10 cellular contexts compared by ENCODE assay signal in the genomic region with DNA sequence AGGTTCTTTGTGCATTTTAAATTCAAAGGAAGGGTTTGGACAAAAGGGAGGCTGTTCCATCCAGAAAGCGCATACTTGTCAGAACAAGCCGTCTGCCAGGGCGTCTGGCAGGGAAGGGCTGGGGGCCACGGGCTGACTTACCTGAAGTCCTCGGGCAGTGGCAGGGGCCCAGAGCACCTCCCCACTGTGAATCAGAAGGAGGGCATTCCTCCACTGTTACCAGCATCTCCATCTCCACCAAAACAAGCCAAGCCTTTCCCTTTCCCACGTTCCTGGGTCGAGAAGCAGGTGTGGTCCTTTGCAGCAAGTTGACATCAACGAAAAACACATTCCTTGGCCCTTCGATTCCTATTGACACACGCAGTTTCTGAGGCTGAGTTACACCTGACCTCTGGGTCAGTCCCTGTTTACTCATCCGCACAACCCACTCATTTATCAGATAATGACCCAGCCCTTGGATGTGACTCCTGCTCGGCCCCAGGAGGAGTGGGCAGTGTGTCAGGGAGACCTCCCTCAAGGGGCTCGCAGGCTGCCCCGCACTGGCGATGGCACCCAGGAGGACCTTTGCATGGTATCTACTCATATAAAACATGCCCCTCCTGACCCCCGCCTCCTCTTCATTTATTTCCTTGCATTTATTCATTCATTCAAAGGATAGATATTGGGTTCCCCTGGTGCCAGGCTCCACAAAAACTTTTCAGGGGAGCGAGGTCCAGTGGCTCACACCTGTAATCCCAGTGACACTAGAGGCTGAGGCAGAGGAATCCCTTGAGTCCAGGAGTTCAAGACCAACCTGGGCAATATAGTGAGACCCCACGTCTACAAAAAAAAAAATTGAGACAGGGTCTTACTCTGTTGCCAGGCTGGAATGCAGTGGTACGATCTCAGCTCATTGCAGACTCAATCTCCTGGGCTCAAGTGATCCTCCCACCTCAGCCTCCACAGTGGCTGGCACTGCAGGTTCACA.
DNase-seq lines count a peak whose midpoint lies in the region; FAIRE-seq and TF ChIP-seq lines count a peak whose summit lies in the region.
"Had no signal": no experiment of that assay in that cellular context is flagged by ENCODE, and none has a peak within 500 bp of the region (broad histone marks: within the 10 kb centered on the region; RNA-seq: fewer than 3 reads in every experiment).

No MANE protein-coding gene starts in this region.

- no peaks in the 10 kb centered on the region for H3K36me3 ChIP-seq in ACC112 (ENCODE audit: insufficient read depth, low read length)
- no peaks in the 10 kb centered on the region for H3K36me3 ChIP-seq in endothelial cell of umbilical vein (ENCODE audit: control insufficient read depth in 2 of 2, extremely low read depth in 1 of 2, insufficient read depth in 2 of 2, low read length in 2 of 2)
- no peaks in the 10 kb centered on the region for H3K36me3 ChIP-seq in neutrophil

- dilution Hi-C loops in endothelial cell of umbilical vein (cut with MboI; ENCODE audit: extremely low pct_ligation_motif_present, low sequenced_read_pairs): no loop called here

- H3K27me3 ChIP-seq in ACC112 (ENCODE audit: insufficient read depth, low read length) (no peaks in the 10 kb centered on the region), endothelial cell of umbilical vein (ENCODE audit: control insufficient read depth in 2 of 2, insufficient read depth in 2 of 2, low read length in 2 of 2) (no peaks in the 10 kb centered on the region), neutrophil (no peaks in the 10 kb centered on the region)

- H3K9me1 ChIP-seq in endothelial cell of umbilical vein (replicated peaks; ENCODE audit: control insufficient read depth, extremely low read depth, insufficient read depth, low read length): no peaks in the 10 kb centered on the region

- peaks cover 43% of the 10 kb centered on the region for H3K4me1 ChIP-seq in ACC112 (ENCODE audit: control insufficient read depth, insufficient read depth, low read length, unreplicated experiment)
- peaks cover 9% of the 10 kb centered on the region for H3K4me1 ChIP-seq in endothelial cell of umbilical vein (ENCODE audit: control insufficient read depth, extremely low read depth, insufficient read depth, low read length)
- H3K4me1 ChIP-seq in neutrophil (ENCODE audit: control insufficient read depth in 1 of 2, insufficient read depth in 1 of 2, low read depth in 1 of 2, low read length in 1 of 2): peaks cover 52 to 70% of the 10 kb centered on the region in 2 experiments

- CTCF ChIA-PET in endothelial cell of umbilical vein (lab: Charles Lee): interaction anchor here (1.3 to 1.5 kb wide), 3 partner anchors 15 to 582 kb away, joined by 3 to 4 read pairs (median 3); no protein-coding TSS in a partner anchor

- H3K27ac ChIP-seq in ACC112 (ENCODE audit: low read depth, low read length) (peak overlapping the region; percentile 96), endothelial cell of umbilical vein (ENCODE audit: insufficient read depth, low read depth, low read length) (no peak overlapping the region), neutrophil (peak overlapping the region; percentile 62)

- no peak overlapping the region for H3K9ac ChIP-seq in endothelial cell of umbilical vein (replicated peaks; ENCODE audit: extremely low read depth, insufficient read depth, low read length)

- no peak overlapping the region for H3K4me2 ChIP-seq in endothelial cell of umbilical vein (ENCODE audit: insufficient read depth, low read length)

- no TSS peak for BruUV-seq in endothelial cell of umbilical vein (replicated peaks; lab: Mats Ljungman, UMichigan)

- intact Hi-C loops in endothelial cell of umbilical vein (cut with micrococcal nuclease): no loop called here

- H3K4me3 ChIP-seq in ACC112 (ENCODE audit: low read depth, low read length) (peak overlapping the region; percentile 29), endothelial cell of umbilical vein (replicated peaks in 1 of 3; ENCODE audit: insufficient read depth in 1 of 3, low read depth in 1 of 3, low read length in 3 of 3) (no peak overlapping the region), neutrophil (ENCODE audit: low read depth in 1 of 2, low read length in 1 of 2) (no peak overlapping the region)

- H3K79me2 ChIP-seq in ACC112 (ENCODE audit: control insufficient read depth, insufficient read depth, low read length, unreplicated experiment) (no peaks in the 10 kb centered on the region), endothelial cell of umbilical vein (ENCODE audit: control insufficient read depth, insufficient read depth, low read length) (no peaks in the 10 kb centered on the region)

- H2AFZ ChIP-seq in ACC112 (ENCODE audit: low read length, unreplicated experiment) (no peak overlapping the region), endothelial cell of umbilical vein (ENCODE audit: low read depth, low read length) (no peak overlapping the region)

- TF ChIP-seq CTCF in endothelial cell of umbilical vein (IDR thresholded peaks at IDR 0.05; ENCODE audit: extremely low read depth in 1 of 2, insufficient read depth in 1 of 2, low read depth in 1 of 2, low read length in 2 of 2) (no peak), neutrophil (IDR thresholded peaks at IDR 0.05) (no peak)

- H4K20me1 ChIP-seq in endothelial cell of umbilical vein (replicated peaks; ENCODE audit: control insufficient read depth, extremely low read depth, insufficient read depth, low read length): no peaks in the 10 kb centered on the region

- no peak for TF ChIP-seq POLR2A in endothelial cell of umbilical vein (IDR thresholded peaks at IDR 0.05; ENCODE audit: low read depth, low read length)

- POLR2A ChIA-PET in endothelial cell of umbilical vein (lab: Charles Lee): no interaction called here

- DNase-seq in M059J (ENCODE audit: low read depth): peak; percentile 95
- no peak for DNase-seq in endothelial cell of umbilical vein (ENCODE audit: low read depth, low spot score)
- DNase-seq in NCI-H1048 (lab: John Stamatoyannopoulos, UW): no peak
- DNase-seq in globus pallidus (ENCODE audit: low spot score): no peak
- DNase-seq in stimulated activated CD4-positive, alpha-beta T cell treated with anti-CD3 and anti-CD28 coated beads, Interleukin-12 subunit alpha, Interleukin-12 subunit beta, amount 100 ng/mL, for 4 hours: no peak
- DNase-seq in stimulated activated CD4-positive, alpha-beta T cell treated with anti-CD3 and anti-CD28 coated beads, Interleukin-4, amount 100 ng/mL, for 4 hours: no peak
- DNase-seq: naive B cell had no signal

- H3K9me3 ChIP-seq in endothelial cell of umbilical vein (replicated peaks; ENCODE audit: control insufficient read depth, insufficient read depth, low read length) (no peaks in the 10 kb centered on the region), neutrophil (no peaks in the 10 kb centered on the region)

- FAIRE-seq in endothelial cell of umbilical vein (lab: Jason Lieb, UNC): no peak
- FAIRE-seq: colon had no signal

TF ChIP-seq in endothelial cell of umbilical vein, 7 proteins besides CTCF, POLR2A, EP300 and RAD21:
- TF ChIP-seq GATA2 (IDR thresholded peaks at IDR 0.05; ENCODE audit: insufficient read depth, insufficient read length, low read depth, low read length) (peak; percentile 7), JUN (IDR thresholded peaks at IDR 0.05; ENCODE audit: borderline replicate concordance, insufficient read depth, insufficient read length, low read depth) (no peak), POLR2AphosphoS5 (IDR thresholded peaks at IDR 0.05; ENCODE audit: insufficient read depth, low read depth, low read length) (no peak), EZH2 (IDR thresholded peaks at IDR 0.05; ENCODE audit: borderline replicate concordance, low read depth, low read length, severe bottlenecking) (no peak)
TF ChIP-seq in endothelial cell of umbilical vein: peak in this region for 1.
